ENCODE assay signal across 21 cellular contexts in the genomic region with DNA sequence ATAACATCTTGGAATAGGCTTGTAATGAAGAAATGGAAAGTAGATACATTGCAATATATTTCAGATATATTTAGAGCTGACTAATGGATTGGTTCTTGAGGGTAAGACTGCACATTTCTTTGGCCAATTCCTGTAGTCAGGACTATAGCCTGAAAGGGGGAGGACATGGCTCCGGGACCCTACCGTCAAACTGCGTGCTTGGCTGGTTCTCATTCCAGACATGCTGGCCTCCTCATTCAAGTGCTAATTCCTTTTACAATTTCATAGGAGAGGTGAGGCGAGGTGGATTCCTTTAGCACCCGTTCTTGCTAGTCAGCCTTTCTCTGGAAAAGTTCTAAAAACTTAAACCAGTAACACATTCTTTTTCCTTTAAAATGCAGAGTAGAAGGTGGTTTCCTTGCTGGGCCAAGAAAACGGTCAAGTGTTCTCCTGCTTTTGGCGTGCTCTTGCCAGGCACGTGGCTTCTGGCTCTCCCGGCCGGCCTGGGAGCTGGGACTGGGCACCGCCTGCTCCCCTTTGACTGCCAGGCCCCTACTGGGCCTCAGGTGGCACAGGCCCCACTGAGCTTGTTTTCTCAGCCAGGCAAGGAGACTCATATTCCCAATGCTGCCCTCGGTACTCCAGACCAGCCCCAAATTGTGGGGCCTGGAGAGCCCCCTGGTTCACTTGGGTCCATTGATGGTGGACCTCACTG.
"Had no signal": no experiment of that assay in that cellular context is flagged by ENCODE, and none has a peak within 500 bp of the region (broad histone marks: within the 10 kb centered on the region; RNA-seq: fewer than 3 reads in every experiment).

No MANE protein-coding gene starts in this region.

- H3K4me3 ChIP-seq: heart left ventricle, mucosa of descending colon, pancreas, stomach, thoracic aorta had no signal

- ATAC-seq: esophagus mucosa; heart left ventricle; left lobe of liver; mucosa of descending colon; naive thymus-derived CD8-positive, alpha-beta T cell; pancreas; right cardiac atrium had no signal

- FAIRE-seq: endometrium, frontal cortex, pancreas, small intestine had no signal

- DNase-seq: effector memory CD4-positive, alpha-beta T cell; heart left ventricle; hippocampal formation; islet precursor cell; mammary epithelial cell; mucosa of descending colon; naive thymus-derived CD8-positive, alpha-beta T cell; nucleus accumbens; pancreas; right cardiac atrium; small intestine; stimulated activated CD4-positive, alpha-beta T cell treated with anti-CD3 and anti-CD28 coated beads, Interleukin-12 subunit alpha, Interleukin-12 subunit beta, amount 100 ng/mL, for 4 hours; stimulated activated naive CD4-positive, alpha-beta T cell; stomach; substantia nigra; trophoblast cell had no signal

- H3K36me3 ChIP-seq: heart left ventricle, pancreas, stomach, thoracic aorta had no signal

- H3K27me3 ChIP-seq: pancreas, stomach had no signal

- H3K4me1 ChIP-seq: heart left ventricle, pancreas, stomach had no signal

- H3K9me3 ChIP-seq: pancreas had no signal

- H3K27ac ChIP-seq: heart left ventricle, pancreas, stomach, thoracic aorta had no signal
